27 cellular contexts compared by ENCODE assay signal in the genomic region with DNA sequence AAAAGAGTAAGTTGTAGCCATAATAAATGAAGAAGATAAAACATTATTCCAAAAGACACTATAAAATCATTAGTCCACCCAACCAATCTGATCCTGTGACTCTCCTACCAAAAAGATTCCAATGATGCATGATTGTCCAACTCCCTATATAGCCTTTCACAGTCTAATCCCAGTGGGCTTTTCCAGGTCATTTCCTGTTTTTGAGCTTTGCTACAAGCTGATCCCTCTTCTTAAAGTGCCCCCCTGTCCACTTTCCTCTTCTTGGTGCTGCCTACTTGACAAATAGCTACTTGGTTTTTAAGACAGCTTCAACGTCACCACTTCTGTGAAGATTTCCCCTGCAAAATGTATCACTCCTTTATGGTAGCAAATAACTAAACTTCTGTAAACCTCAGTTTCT.
"Had no signal": no experiment of that assay in that cellular context is flagged by ENCODE, and none has a peak within 500 bp of the region (broad histone marks: within the 10 kb centered on the region; RNA-seq: fewer than 3 reads in every experiment).

No MANE protein-coding gene starts in this region.

- ATAC-seq: activated CD4-positive, CD25-positive, alpha-beta regulatory T cell treated with anti-CD3 and anti-CD28 coated beads, Interleukin-2, amount 50 U/mL, for 24 hours; gastroesophageal sphincter; natural killer cell; stimulated activated naive B cell treated with anti-CD40 and anti-IgM and Interleukin-4, amounts not matched to agents 10 μg/mL and 1 μg/mL and 100 μg/mL, for 72 hours; upper lobe of right lung had no signal

- H3K36me3 ChIP-seq: breast epithelium, gastroesophageal sphincter, neural progenitor cell, right atrium auricular region, stomach, suprapubic skin, tibial artery, upper lobe of right lung had no signal

- H3K4me1 ChIP-seq: breast epithelium had no signal

- DNase-seq: activated CD4-positive, alpha-beta T cell treated with anti-CD3 and anti-CD28 coated beads for 48 hours; activated CD4-positive, alpha-beta T cell treated with anti-CD3 and anti-CD28 coated beads, Interleukin-2, amount 50 U/mL, for 48 hours; activated CD8-positive, alpha-beta memory T cell treated with anti-CD3 and anti-CD28 coated beads for 24 hours; activated gamma-delta T cell; activated naive CD4-positive, alpha-beta T cell treated with anti-CD3 and anti-CD28 coated beads, Interleukin-2, amount 50 U/mL, for 16 hours; amniotic stem cell; central memory CD4-positive, alpha-beta T cell; endodermal cell; head of caudate nucleus; hypothalamus; immature natural killer cell; natural killer cell; occipital lobe; stimulated activated CD4-positive, alpha-beta T cell treated with anti-CD3 and anti-CD28 coated beads, Interleukin-15, amount 100 ng/mL, for 24 hours; stimulated activated CD4-positive, alpha-beta T cell treated with anti-CD3 and anti-CD28 coated beads, Interleukin-2, amount 100 ng/mL, for 24 hours; stimulated activated naive B cell treated with anti-CD40 and anti-IgM and Interleukin-4, amounts not matched to agents 10 μg/mL and 1 μg/mL and 100 μg/mL, for 72 hours; stomach; tibial artery; upper lobe of right lung had no signal

- H3K27ac ChIP-seq: breast epithelium, gastroesophageal sphincter, neural progenitor cell, right atrium auricular region, stomach, suprapubic skin, upper lobe of right lung, VCaP had no signal

- H2AFZ ChIP-seq: neural progenitor cell had no signal

- H3K9me3 ChIP-seq: breast epithelium, gastroesophageal sphincter, stomach, suprapubic skin, tibial artery, upper lobe of right lung had no signal

- H3K4me3 ChIP-seq: breast epithelium, gastroesophageal sphincter, neural progenitor cell, right atrium auricular region, stomach, suprapubic skin, tibial artery, upper lobe of right lung had no signal

- H3K9ac ChIP-seq: neural progenitor cell had no signal

- H3K4me2 ChIP-seq: neural progenitor cell had no signal

- FAIRE-seq: TTC549 had no signal

- H3K27me3 ChIP-seq: breast epithelium, gastroesophageal sphincter, neural progenitor cell, right atrium auricular region, stomach, suprapubic skin, tibial artery, upper lobe of right lung had no signal
